In genomic region chrX:139815771-139816170, GRCh38 we compare ENCODE assay signal across 20 cellular contexts.
A peak's percentile ranks its signal among the peaks of the same experiment; 100 is the strongest.
DNase-seq lines count a peak whose midpoint lies in the region; ATAC-seq and TF ChIP-seq lines count a peak whose summit lies in the region.
"Had no signal": no experiment of that assay in that cellular context is flagged by ENCODE, and none has a peak within 500 bp of the region (broad histone marks: within the 10 kb centered on the region; RNA-seq: fewer than 3 reads in every experiment).

No MANE protein-coding gene starts in this region.

- no peaks in the 10 kb centered on the region for H3K9me3 Mint-ChIP-seq in activated naive CD8-positive, alpha-beta T cell (ENCODE audit: low read depth)
- no peaks in the 10 kb centered on the region for H3K9me3 Mint-ChIP-seq in activated naive CD8-positive, alpha-beta T cell treated with anti-CD3 and anti-CD28 coated beads for 36 hours
- no peaks in the 10 kb centered on the region for H3K9me3 Mint-ChIP-seq in stimulated activated effector memory CD8-positive, alpha-beta T cell treated with anti-CD3 and anti-CD28 coated beads, Interleukin-12 subunit alpha, Interleukin-12 subunit beta, amount 100 ng/mL, for 72 hours
- H3K9me3 Mint-ChIP-seq in H9: peaks cover 0 to 31% of the 10 kb centered on the region in 2 experiments; a peak in 2 of 5 replicates
- H3K9me3 Mint-ChIP-seq: CD4-positive, alpha-beta memory T cell had no signal

- no peaks in the 10 kb centered on the region for H3K23me2 ChIP-seq in H9 (ENCODE audit: insufficient read length, low read depth, low read length, poor library complexity, severe bottlenecking)

- peaks cover 34% of the 10 kb centered on the region for H3K4me1 Mint-ChIP-seq in activated naive CD8-positive, alpha-beta T cell (ENCODE audit: low read depth)
- H3K4me1 Mint-ChIP-seq in activated naive CD8-positive, alpha-beta T cell treated with anti-CD3 and anti-CD28 coated beads for 36 hours: peaks cover 32% of the 10 kb centered on the region
- no peaks in the 10 kb centered on the region for H3K4me1 Mint-ChIP-seq in stimulated activated effector memory CD8-positive, alpha-beta T cell treated with anti-CD3 and anti-CD28 coated beads, Interleukin-12 subunit alpha, Interleukin-12 subunit beta, amount 100 ng/mL, for 72 hours
- H3K4me1 Mint-ChIP-seq in H9: no peaks in the 10 kb centered on the region

- H3K9me3 ChIP-seq in adipocyte (ENCODE audit: control insufficient read depth, low read length): no peaks in the 10 kb centered on the region
- H3K9me3 ChIP-seq in H9 (ENCODE audit: control insufficient read depth, low read depth, low read length): no peaks in the 10 kb centered on the region
- H3K9me3 ChIP-seq: BE2C, HAP-1 had no signal

- no peaks in the 10 kb centered on the region for H3K79me1 ChIP-seq in H9 (ENCODE audit: insufficient read depth, low read depth, low read length, poor library complexity, severe bottlenecking)

- no peak overlapping the region for H4K91ac ChIP-seq in H9 (ENCODE audit: insufficient read length, low read depth, low read length)

- H3K9ac ChIP-seq in adipocyte (ENCODE audit: low read length) (no peak overlapping the region), H9 (ENCODE audit: extremely low read depth, insufficient read length, low read length) (no peak overlapping the region)

- no peak overlapping the region for H3K4me2 ChIP-seq in H9 (ENCODE audit: insufficient read depth, insufficient read length, low read length)

- H3K27me3 ChIP-seq in adipocyte (replicated peaks; ENCODE audit: control insufficient read depth, insufficient read depth, low read length) (no peaks in the 10 kb centered on the region), H9 (ENCODE audit: insufficient read depth, low read length) (no peaks in the 10 kb centered on the region)
- H3K27me3 ChIP-seq: BE2C had no signal

- H3K27ac Mint-ChIP-seq in activated naive CD8-positive, alpha-beta T cell: peak overlapping the region; percentile 80
- no peak overlapping the region for H3K27ac Mint-ChIP-seq in activated naive CD8-positive, alpha-beta T cell treated with anti-CD3 and anti-CD28 coated beads for 36 hours
- peak overlapping the region; percentile 18 for H3K27ac Mint-ChIP-seq in stimulated activated effector memory CD8-positive, alpha-beta T cell treated with anti-CD3 and anti-CD28 coated beads, Interleukin-12 subunit alpha, Interleukin-12 subunit beta, amount 100 ng/mL, for 72 hours
- no peak overlapping the region; a peak in 1 of 7 replicates for H3K27ac Mint-ChIP-seq in H9

- H4K8ac ChIP-seq in H9 (replicated peaks; ENCODE audit: insufficient read length, low read depth, low read length): no peak overlapping the region

- H3K18ac ChIP-seq in H9 (ENCODE audit: insufficient read length, low read depth, low read length): no peak overlapping the region

- H3K27me3 Mint-ChIP-seq in activated naive CD8-positive, alpha-beta T cell: no peaks in the 10 kb centered on the region
- no peaks in the 10 kb centered on the region for H3K27me3 Mint-ChIP-seq in activated naive CD8-positive, alpha-beta T cell treated with anti-CD3 and anti-CD28 coated beads for 36 hours
- no peaks in the 10 kb centered on the region for H3K27me3 Mint-ChIP-seq in H9 (ENCODE audit: low read depth)
- H3K27me3 Mint-ChIP-seq: CD4-positive, alpha-beta memory T cell had no signal

- no peak overlapping the region for H3K56ac ChIP-seq in H9 (ENCODE audit: insufficient read length, low read depth, low read length)

- H2BK15ac ChIP-seq in H9 (ENCODE audit: low read depth, low read length): no peak overlapping the region

- H3K79me2 ChIP-seq in H9 (ENCODE audit: insufficient read depth, low read length): no peaks in the 10 kb centered on the region

- H4K20me1 ChIP-seq in H9 (ENCODE audit: control insufficient read depth, insufficient read depth, insufficient read length): no peaks in the 10 kb centered on the region

- no peak overlapping the region for H2BK12ac ChIP-seq in H9 (ENCODE audit: insufficient read length, low read depth, low read length)

- H3K4me3 Mint-ChIP-seq in activated naive CD8-positive, alpha-beta T cell: no peak overlapping the region
- no peak overlapping the region for H3K4me3 Mint-ChIP-seq in activated naive CD8-positive, alpha-beta T cell treated with anti-CD3 and anti-CD28 coated beads for 36 hours
- H3K4me3 Mint-ChIP-seq in stimulated activated effector memory CD8-positive, alpha-beta T cell treated with anti-CD3 and anti-CD28 coated beads, Interleukin-12 subunit alpha, Interleukin-12 subunit beta, amount 100 ng/mL, for 72 hours: no peak overlapping the region
- H3K4me3 Mint-ChIP-seq in H9: no peak overlapping the region

- no peak overlapping the region for H4K5ac ChIP-seq in H9 (ENCODE audit: insufficient read length, low read depth, low read length)

- no peak for ATAC-seq in stimulated activated effector memory CD8-positive, alpha-beta T cell treated with anti-CD3 and anti-CD28 coated beads, Interleukin-12 subunit alpha, Interleukin-12 subunit beta, amount 100 ng/mL, for 72 hours
- ATAC-seq in GM21526 (IDR thresholded peaks at IDR 0.05; ENCODE audit: low FRiP score, unreplicated experiment): no peak

- H3K14ac ChIP-seq in H9 (ENCODE audit: insufficient read depth, low read length): no peak overlapping the region

- H3K4me3 ChIP-seq in adipocyte (ENCODE audit: low read length) (no peak overlapping the region), fibroblast of the aortic adventitia (ENCODE audit: low read depth, low read length) (no peak overlapping the region)
- H3K4me3 ChIP-seq: HAP-1 had no signal

- H3T11ph ChIP-seq in H9 (ENCODE audit: low read length): no peak overlapping the region

- DNase-seq in activated naive CD8-positive, alpha-beta T cell treated with anti-CD3 and anti-CD28 coated beads for 36 hours: no peak
- DNase-seq in adipocyte (ENCODE audit: low read depth) (peak; percentile 38), fibroblast of the aortic adventitia (ENCODE audit: low read depth) (peak; percentile 29), HuH-7.5 (ENCODE audit: low spot score) (no peak), H9 (no peak)
- DNase-seq in stimulated activated effector memory CD8-positive, alpha-beta T cell treated with anti-CD3 and anti-CD28 coated beads, Interleukin-12 subunit alpha, Interleukin-12 subunit beta, amount 100 ng/mL, for 72 hours (ENCODE audit: low spot score in 2 of 2): no peak
- DNase-seq: BE2C; CD4-positive, alpha-beta memory T cell; EL; IMR-90; NCI-H1417; NCI-H187; NCI-H2107; NCI-H510A; NCI-H774; OCI-M1; SHP77 treated with DMSO at 0.1 percent for 48 hours had no signal

- H3K4me1 ChIP-seq in adipocyte (ENCODE audit: control insufficient read depth, insufficient read depth, low read length) (no peaks in the 10 kb centered on the region), H9 (ENCODE audit: insufficient read depth, low read length) (no peaks in the 10 kb centered on the region; the same call in 1 of the 2 replicates)
- H3K4me1 ChIP-seq: BE2C had no signal

- WGBS in H9 (ENCODE audit: extremely low coverage, insufficient read length, low lambda C conversion rate): no CpG with 5 or more reads among the region's 1 CpG

- peaks cover 9% of the 10 kb centered on the region for H3K36me3 ChIP-seq in adipocyte (ENCODE audit: control insufficient read depth, insufficient read depth, low read length, severe bottlenecking)
- H3K36me3 ChIP-seq: BE2C had no signal

- H2AK5ac ChIP-seq in H9 (ENCODE audit: insufficient read length, low read length): no peak overlapping the region

- H2AFZ ChIP-seq in H9 (ENCODE audit: low read length): no peak overlapping the region

- no peak overlapping the region for H3K23ac ChIP-seq in H9 (ENCODE audit: insufficient read length, low read depth, low read length)

- TF ChIP-seq CTCF in fibroblast of the aortic adventitia (IDR thresholded peaks at IDR 0.05; ENCODE audit: insufficient read depth, low read length) (no peak), H9 (conservative IDR thresholded peaks at IDR 0.05) (no peak)

- H3K4ac ChIP-seq in H9 (ENCODE audit: low read depth, low read length): no peak overlapping the region

- no peak overlapping the region for H2BK120ac ChIP-seq in H9 (ENCODE audit: low read depth, low read length, poor library complexity, severe bottlenecking)

- H3K27ac ChIP-seq in H9 (ENCODE audit: insufficient read length, low read depth, low read length): no peak overlapping the region

- no peak overlapping the region for H2BK20ac ChIP-seq in H9 (ENCODE audit: low read depth, low read length, poor library complexity, severe bottlenecking)

- H2BK5ac ChIP-seq in H9 (ENCODE audit: insufficient read length, low read length): no peak overlapping the region

- H3K36me3 Mint-ChIP-seq in activated naive CD8-positive, alpha-beta T cell: peaks cover 17% of the 10 kb centered on the region
- peaks cover 33% of the 10 kb centered on the region for H3K36me3 Mint-ChIP-seq in activated naive CD8-positive, alpha-beta T cell treated with anti-CD3 and anti-CD28 coated beads for 36 hours
- H3K36me3 Mint-ChIP-seq in stimulated activated effector memory CD8-positive, alpha-beta T cell treated with anti-CD3 and anti-CD28 coated beads, Interleukin-12 subunit alpha, Interleukin-12 subunit beta, amount 100 ng/mL, for 72 hours: peaks cover 15% of the 10 kb centered on the region
- peaks cover 6 to 33% (median 21%) of the 10 kb centered on the region in 3 experiments; a peak in 4 of 7 replicates for H3K36me3 Mint-ChIP-seq in H9 (ENCODE audit: insufficient read depth in 1 of 3, low read depth in 3 of 3)

Comparison
In these comparisons a context has a peak if more than half of its experiments do, and no peak if none do; other contexts are left out.
1. H3K27ac Mint-ChIP-seq: peak in activated naive CD8-positive, alpha-beta T cell (single experiment) and stimulated activated effector memory CD8-positive, alpha-beta T cell treated with anti-CD3 and anti-CD28 coated beads, Interleukin-12 subunit alpha, Interleukin-12 subunit beta, amount 100 ng/mL, for 72 hours (single experiment); none in activated naive CD8-positive, alpha-beta T cell treated with anti-CD3 and anti-CD28 coated beads for 36 hours (single experiment) and H9 (0 of 3).
2. DNase-seq: peak in adipocyte (single experiment) and fibroblast of the aortic adventitia (single experiment); none in activated naive CD8-positive, alpha-beta T cell treated with anti-CD3 and anti-CD28 coated beads for 36 hours (single experiment), stimulated activated effector memory CD8-positive, alpha-beta T cell treated with anti-CD3 and anti-CD28 coated beads, Interleukin-12 subunit alpha, Interleukin-12 subunit beta, amount 100 ng/mL, for 72 hours (0 of 2), HuH-7.5 (single experiment) and H9 (single experiment).